8 cellular contexts compared by ENCODE assay signal in genomic region chr2:113157108-113157896, GRCh38. TPM values are rescaled to one million over a fixed set of nuclear protein-coding genes. Genes with fewer than 3 reads are reported as not detected.
DNase-seq lines count a peak whose midpoint lies in the region; ATAC-seq, FAIRE-seq and TF ChIP-seq lines count a peak whose summit lies in the region.

No MANE protein-coding gene starts in this region.

- FAIRE-seq in H1 (lab: Jason Lieb, UNC) = no peak

- H4K5ac ChIP-seq in H1 (ENCODE audit: insufficient read length, low read depth, low read length) = peak overlapping the region; percentile 21

- H2AFZ ChIP-seq in H1 (ENCODE audit: low read length) = peak overlapping the region; percentile 94; the same call in 1 of the 2 replicates

- H4K8ac ChIP-seq in H1 (ENCODE audit: extremely low read depth, insufficient read depth, low read length) = no peak overlapping the region; the same call in 1 of the 2 replicates

- H3K36me3 ChIP-seq in HUES6 (ENCODE audit: control insufficient read depth, insufficient read depth, low read length) (no peaks in the 10 kb centered on the region), H1 (ENCODE audit: control insufficient read depth in 2 of 4, insufficient read depth in 4 of 4, low read length in 3 of 4) (no peaks in the 10 kb centered on the region), muscle layer of duodenum (ENCODE audit: control insufficient read depth in 1 of 2, insufficient read depth in 2 of 2, low read length in 2 of 2) (no peaks in the 10 kb centered on the region)

- CTCF ChIA-PET in AG04450 (lab: Charles Lee) (interaction anchor here (0.9 to 2.7 kb wide), 7 partner anchors 18 to 233 kb away, joined by 3 to 28 read pairs (median 10); no protein-coding TSS in a partner anchor), WTC11 (lab: Charles Lee) (interaction anchor here (1.0 to 4.9 kb wide), 8 partner anchors 19 to 221 kb away, joined by 3 to 58 read pairs (median 4); no protein-coding TSS in a partner anchor), H1 (lab: Charles Lee; ENCODE audit: partially characterized antibody) (interaction anchor here (0.8 to 5.2 kb wide), 11 partner anchors 13 to 198 kb away, joined by 3 to 68 read pairs (median 4); partner anchors contain the start of gene PSD4)

- peaks cover 19% of the 10 kb centered on the region for H3K4me1 ChIP-seq in HUES6 (ENCODE audit: control insufficient read depth, insufficient read depth, low read length)
- peaks cover 1 to 10% (median 2%) of the 10 kb centered on the region in 4 experiments; a peak in 4 of 7 replicates for H3K4me1 ChIP-seq in H1 (replicated peaks in 1 of 4; ENCODE audit: control insufficient read depth in 3 of 4, insufficient read depth in 4 of 4, low read length in 3 of 4)
- no peaks in the 10 kb centered on the region for H3K4me1 ChIP-seq in muscle layer of duodenum (ENCODE audit: control insufficient read depth in 1 of 2, insufficient read depth in 2 of 2, low read length in 2 of 2)

- no peak overlapping the region for H3K23ac ChIP-seq in H1 (ENCODE audit: insufficient read length)

- no peak for DNase-seq in AG04450 (ENCODE audit: low read depth, low spot score)
- DNase-seq in WTC11 (ENCODE audit: low spot score) = peak; percentile 56
- peak in 1 of 2 experiments; percentile 64 for DNase-seq in H1 (ENCODE audit: low read depth in 1 of 2, low spot score in 2 of 2)
- no peak for DNase-seq in dedifferentiated amniotic fluid mesenchymal stem cell (ENCODE audit: extremely low spot score)
- DNase-seq in pons (ENCODE audit: low spot score) = no peak

- H2BK120ac ChIP-seq in H1 (replicated peaks; ENCODE audit: low read depth, low read length) = no peak overlapping the region

- no peak for TF ChIP-seq EP300 in H1 (IDR thresholded peaks at IDR 0.05; ENCODE audit: borderline replicate concordance in 1 of 2, low read depth in 2 of 2, low read length in 2 of 2)

- no peaks in the 10 kb centered on the region for H3K9me3 Mint-ChIP-seq in WTC11

- no peak for TF ChIP-seq POLR2A in H1 (IDR thresholded peaks at IDR 0.05; ENCODE audit: control extremely low read depth in 1 of 2, low read depth in 2 of 2, low read length in 2 of 2)

- H2BK5ac ChIP-seq in H1 (ENCODE audit: low read depth, low read length) = no peak overlapping the region

- H3K4me1 Mint-ChIP-seq in WTC11 = peaks cover 12% of the 10 kb centered on the region

- TF ChIP-seq CTCF in AG04450 (IDR thresholded peaks at IDR 0.05; ENCODE audit: low read depth, low read length) (no peak), WTC11 (IDR thresholded peaks at IDR 0.05) (no peak), H1 (IDR thresholded peaks at IDR 0.05; ENCODE audit: control extremely low read depth in 1 of 3, insufficient read depth in 1 of 3, low read depth in 1 of 3, low read length in 3 of 3) (no peak; a peak in 1 of 4 replicates)

- H3K23me2 ChIP-seq in H1 (ENCODE audit: low read depth, low read length) = peaks cover 4% of the 10 kb centered on the region; the same call in 1 of the 2 replicates

- peak overlapping the region; percentile 59 for H3K56ac ChIP-seq in H1 (replicated peaks; ENCODE audit: insufficient read length, low read depth, low read length)

- H2BK12ac ChIP-seq in H1 (ENCODE audit: low read depth, low read length) = no peak overlapping the region

- no peak overlapping the region for H3K27ac Mint-ChIP-seq in WTC11

- no peak overlapping the region for H3K14ac ChIP-seq in H1 (ENCODE audit: insufficient read length)

- H3K27me3 ChIP-seq in AG04450 (ENCODE audit: control insufficient read depth, insufficient read depth, low read length) (peaks cover 30% of the 10 kb centered on the region), HUES6 (ENCODE audit: control insufficient read depth, insufficient read depth, low read length) (peaks cover 32% of the 10 kb centered on the region), H1 (replicated peaks in 1 of 4; ENCODE audit: control insufficient read depth in 3 of 4, extremely low read depth in 1 of 4, insufficient read depth in 3 of 4, low read length in 3 of 4) (peaks cover 2 to 14% (median 10%) of the 10 kb centered on the region in 4 experiments), muscle layer of duodenum (ENCODE audit: low read depth, low read length) (peaks cover 7% of the 10 kb centered on the region)

- H3K18ac ChIP-seq in H1 (ENCODE audit: extremely low read depth, low read length) = no peak overlapping the region

- H3K4ac ChIP-seq in H1 (replicated peaks; ENCODE audit: insufficient read length, low read depth, low read length) = no peak overlapping the region

- H3K9ac ChIP-seq in HUES6 (ENCODE audit: low read length) = peak overlapping the region; percentile 67
- peak overlapping the region in 1 of 4 experiments; percentile 11; a peak in 1 of 7 replicates for H3K9ac ChIP-seq in H1 (replicated peaks in 1 of 4; ENCODE audit: extremely low read depth in 1 of 4, low read depth in 3 of 4, low read length in 3 of 4)

- no peak overlapping the region for H2AK5ac ChIP-seq in H1 (ENCODE audit: low read depth, low read length)

- H3K79me2 ChIP-seq in H1 (ENCODE audit: control insufficient read depth in 1 of 2, insufficient read depth in 2 of 2, low read length in 2 of 2) = no peaks in the 10 kb centered on the region

- ATAC-seq in GM19023 (IDR thresholded peaks at IDR 0.05; ENCODE audit: unreplicated experiment) = peak; percentile 76
- peak; percentile 82 for ATAC-seq in WTC11

- TF ChIP-seq RAD21 in H1 (IDR thresholded peaks at IDR 0.05 in 1 of 2, conservative IDR thresholded peaks at IDR 0.05 in 1 of 2; ENCODE audit: low read depth in 2 of 2, low read length in 2 of 2) = no peak

- peak overlapping the region; percentile 44 for H4K91ac ChIP-seq in H1 (replicated peaks; ENCODE audit: insufficient read length, low read length)

- H4K20me1 ChIP-seq in H1 (replicated peaks in 1 of 2; ENCODE audit: control insufficient read depth in 1 of 2, insufficient read depth in 2 of 2, low read length in 2 of 2) = no peaks in the 10 kb centered on the region

- H3K27ac ChIP-seq in AG04450 (ENCODE audit: low read depth, low read length) = no peak overlapping the region
- H3K27ac ChIP-seq in HUES6 (ENCODE audit: low read depth, low read length) = no peak overlapping the region
- H3K27ac ChIP-seq in H1 (ENCODE audit: low read depth, low read length) = no peak overlapping the region
- H3K27ac ChIP-seq in muscle layer of duodenum (ENCODE audit: low read length) = peak overlapping the region; percentile 20

- H3K4me2 ChIP-seq in H1 (ENCODE audit: insufficient read depth in 1 of 2, low read depth in 2 of 2, low read length in 2 of 2) = peak overlapping the region; percentile 69 to 98

- peak overlapping the region; percentile 35 for H3K4me3 ChIP-seq in AG04450 (ENCODE audit: low read depth, low read length)
- peak overlapping the region; percentile 69 for H3K4me3 ChIP-seq in HUES6 (ENCODE audit: low read depth, low read length)
- peak overlapping the region; percentile 41 to 66 (median 58) for H3K4me3 ChIP-seq in H1 (ENCODE audit: extremely low read depth in 1 of 4, insufficient read depth in 2 of 4, low read depth in 3 of 4, low read length in 4 of 4)
- peak overlapping the region; percentile 23 to 60 for H3K4me3 ChIP-seq in muscle layer of duodenum (ENCODE audit: low read depth in 1 of 2, low read length in 2 of 2)

- H3K4me3 Mint-ChIP-seq in WTC11 = peak overlapping the region; percentile 65

- 2% methylated on average over 59 of the region's 92 CpGs; no CpG with 5 or more reads in 1 of the 2 experiments for WGBS in H1 (ENCODE audit: extremely low coverage in 1 of 2, insufficient coverage in 1 of 2, insufficient read length in 1 of 2, insufficient replicate concordance in 2 of 2, low coverage in 1 of 2, low lambda C conversion rate in 2 of 2, missing lambda C conversion rate in 1 of 2), 2 experiments

- H3K9me3 ChIP-seq in AG04450 (ENCODE audit: control insufficient read depth, insufficient read depth, low read length) = no peaks in the 10 kb centered on the region; the same call in 1 of the 2 replicates
- no peaks in the 10 kb centered on the region for H3K9me3 ChIP-seq in HUES6 (ENCODE audit: control insufficient read depth, insufficient read depth, low read depth, low read length)
- H3K9me3 ChIP-seq in H1 (ENCODE audit: insufficient read depth in 2 of 2, low read depth in 1 of 2, low read length in 1 of 2) = no peaks in the 10 kb centered on the region
- no peaks in the 10 kb centered on the region for H3K9me3 ChIP-seq in muscle layer of duodenum (ENCODE audit: control insufficient read depth in 1 of 2, low read length in 2 of 2)

- H3K36me3 Mint-ChIP-seq in WTC11 = no peaks in the 10 kb centered on the region

- H3K79me1 ChIP-seq in H1 (ENCODE audit: low read depth, low read length) = no peaks in the 10 kb centered on the region

- no peak overlapping the region for H2BK15ac ChIP-seq in H1 (ENCODE audit: low read length)

- peaks cover 30% of the 10 kb centered on the region for H3K27me3 Mint-ChIP-seq in WTC11 (ENCODE audit: low read depth)

- POLR2A ChIA-PET in AG04450 (lab: Yijun Ruan, JAX) (no interaction called here), WTC11 (lab: Charles Lee) (no interaction called here), H1 (lab: Charles Lee; ENCODE audit: partially characterized antibody) (interaction anchor here (0.8 to 2.0 kb wide), 3 partner anchors 8 to 41 kb away, joined by 3 to 7 read pairs (median 6); no protein-coding TSS in a partner anchor)

- no peak overlapping the region for H2BK20ac ChIP-seq in H1 (ENCODE audit: low read length)

RNA-seq across cellular contexts. Expression of gene PSD4, which starts 16.5 kb away (rescaled TPM):
- 0.32 and 0.37 TPM in 2 replicates for polyA plus RNA-seq in AG04450 (2011; rRNA removed)
- 0.17 and 0.32 TPM in 2 replicates for polyA minus RNA-seq in AG04450 (2011; rRNA and poly(A)+ RNA removed)
- 1.5 to 2.7 TPM (median 2.3 TPM) in 3 replicates for total RNA-seq in WTC11 (2021)
- 1.2 and 1.3 TPM in 2 replicates for total RNA-seq in H1 (2021; fragmentation: NEBNext Ultra II Directional; extraction: Animal tissue kit (Norgen Biotek cat#: 25700))
- polyA plus RNA-seq in H1 (2011; rRNA removed) = 0.53 and 0.93 TPM in 2 replicates
- polyA plus RNA-seq in H1 (2011; cell fraction: cytosol; rRNA removed) = 0.69 TPM
- 2.1 TPM for polyA plus RNA-seq in H1 (2011; cell fraction: nucleus; rRNA removed)
- 0.57 to 1.2 TPM (median 0.92 TPM) in 4 replicates for polyA plus RNA-seq in H1 (2012, experiment 1 of 2)
- polyA plus RNA-seq in H1 (2012, experiment 2 of 2) = 0.73 TPM
- polyA plus RNA-seq in H1 (2013, experiment 1 of 2) = 0.71 TPM
- polyA plus RNA-seq in H1 (2013, experiment 2 of 2) = 0.50 TPM
- polyA minus RNA-seq in H1 (2011; rRNA and poly(A)+ RNA removed) = 0.41 and 1.4 TPM in 2 replicates
- not detected for polyA minus RNA-seq in H1 (2011; cell fraction: cytosol; rRNA and poly(A)+ RNA removed)
- polyA minus RNA-seq in H1 (2011; cell fraction: nucleus; rRNA and poly(A)+ RNA removed) = 0.70 TPM

RNA-seq across cellular contexts. Expression of gene IL1RN, which starts 29.9 kb away (rescaled TPM):
- polyA plus RNA-seq in AG04450 (2011; rRNA removed) = not detected in 2 replicates
- polyA minus RNA-seq in AG04450 (2011; rRNA and poly(A)+ RNA removed) = not detected in 2 replicates
- total RNA-seq in WTC11 (2021) = not detected in 3 replicates
- not detected in 2 replicates for total RNA-seq in H1 (2021; fragmentation: NEBNext Ultra II Directional; extraction: Animal tissue kit (Norgen Biotek cat#: 25700))
- polyA plus RNA-seq in H1 (2011; rRNA removed) = not detected in 2 replicates
- not detected for polyA plus RNA-seq in H1 (2011; cell fraction: cytosol; rRNA removed)
- not detected for polyA plus RNA-seq in H1 (2011; cell fraction: nucleus; rRNA removed)
- not detected in 4 replicates for polyA plus RNA-seq in H1 (2012, experiment 1 of 2)
- not detected for polyA plus RNA-seq in H1 (2012, experiment 2 of 2)
- polyA plus RNA-seq in H1 (2013, experiment 1 of 2) = not detected
- polyA plus RNA-seq in H1 (2013, experiment 2 of 2) = not detected
- not detected in 2 replicates for polyA minus RNA-seq in H1 (2011; rRNA and poly(A)+ RNA removed)
- not detected for polyA minus RNA-seq in H1 (2011; cell fraction: cytosol; rRNA and poly(A)+ RNA removed)
- polyA minus RNA-seq in H1 (2011; cell fraction: nucleus; rRNA and poly(A)+ RNA removed) = not detected
